24 cellular contexts compared by ENCODE assay signal in the genomic region with DNA sequence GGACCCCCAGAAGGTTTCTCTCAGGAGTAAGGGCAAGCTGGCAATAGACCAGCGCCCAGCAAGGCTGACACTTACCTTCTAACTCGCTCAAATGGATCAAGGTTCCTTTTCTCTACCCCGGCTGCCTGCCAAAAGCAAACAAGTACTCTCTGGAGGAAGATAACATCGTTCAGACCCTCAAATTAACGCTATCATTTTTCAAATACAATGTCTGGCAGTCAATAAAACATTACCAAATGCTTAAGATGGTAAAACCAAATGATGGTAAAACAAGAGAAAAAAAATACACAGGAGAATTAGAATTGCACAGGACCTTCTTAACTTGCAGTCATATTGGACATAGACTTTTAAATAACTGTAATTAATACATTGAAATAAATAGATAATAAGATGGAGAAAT.
"Had no signal": no experiment of that assay in that cellular context is flagged by ENCODE, and none has a peak within 500 bp of the region (broad histone marks: within the 10 kb centered on the region; RNA-seq: fewer than 3 reads in every experiment).

No MANE protein-coding gene starts in this region.

- H3K36me3 ChIP-seq: esophagus muscularis mucosa, heart left ventricle, neural progenitor cell, spleen, suprapubic skin, tibial nerve had no signal

- H3K9me3 ChIP-seq: esophagus muscularis mucosa, heart left ventricle, psoas muscle, spleen, suprapubic skin, tibial nerve had no signal

- H3K27me3 ChIP-seq: esophagus muscularis mucosa, heart left ventricle, neural progenitor cell, spleen, suprapubic skin, tibial nerve had no signal

- ATAC-seq: activated naive CD4-positive, alpha-beta T cell treated with anti-CD3 and anti-CD28 coated beads, Interleukin-2, amount 50 U/mL, for 72 hours; activated T-cell treated with anti-CD3 and anti-CD28 coated beads, Interleukin-2, amount 50 U/mL, for 72 hours; foreskin keratinocyte; naive thymus-derived CD4-positive, alpha-beta T cell; psoas muscle had no signal

- H3K4me1 ChIP-seq: foreskin keratinocyte, parathyroid adenoma, psoas muscle, suprapubic skin had no signal

- DNase-seq: activated CD4-positive, alpha-beta T cell treated with anti-CD3 and anti-CD28 coated beads for 4 hours; activated CD4-positive, alpha-beta T cell treated with anti-CD3 and anti-CD28 coated beads, Interleukin-2, amount 50 U/mL, for 4 hours; activated CD4-positive, CD25-positive, alpha-beta regulatory T cell; activated naive CD4-positive, alpha-beta T cell; activated T-cell treated with anti-CD3 and anti-CD28 coated beads for 4 hours; activated T-cell treated with anti-CD3 and anti-CD28 coated beads, Interleukin-2, amount 50 U/mL, for 72 hours; dermis blood vessel endothelial cell; effector CD4-positive, alpha-beta T cell; foreskin keratinocyte; heart left ventricle; hypothalamus; immature natural killer cell; midbrain; naive thymus-derived CD4-positive, alpha-beta T cell; occipital lobe; psoas muscle; spleen; stimulated activated naive CD4-positive, alpha-beta T cell had no signal

- H3K27ac ChIP-seq: esophagus muscularis mucosa, foreskin keratinocyte, heart left ventricle, neural progenitor cell, parathyroid adenoma, psoas muscle, suprapubic skin, tibial nerve had no signal

- H3K4me3 ChIP-seq: esophagus muscularis mucosa, heart left ventricle, neural progenitor cell, psoas muscle, spleen, suprapubic skin, tibial nerve had no signal
